20 cellular contexts compared by ENCODE assay signal in genomic region chrX:43266487-43266886, GRCh38.
DNase-seq lines count a peak whose midpoint lies in the region; ATAC-seq, FAIRE-seq and TF ChIP-seq lines count a peak whose summit lies in the region.
"Had no signal": no experiment of that assay in that cellular context is flagged by ENCODE, and none has a peak within 500 bp of the region (broad histone marks: within the 10 kb centered on the region; RNA-seq: fewer than 3 reads in every experiment).

No MANE protein-coding gene starts in this region.

- H3K9me3 ChIP-seq in kidney (ENCODE audit: control insufficient read depth in 1 of 2, low read length in 2 of 2): no peaks in the 10 kb centered on the region
- H3K9me3 ChIP-seq: HAP-1 had no signal

- no peak overlapping the region for H3K27ac ChIP-seq in kidney (ENCODE audit: low read depth in 2 of 2, low read length in 2 of 2)

- no peak overlapping the region for H3K4me3 Mint-ChIP-seq in stimulated activated naive CD8-positive, alpha-beta T cell treated with anti-CD3 and anti-CD28 coated beads, Interleukin-15, amount 100 ng/mL, for 72 hours
- no peak overlapping the region for H3K4me3 Mint-ChIP-seq in activated T-helper 17 cell treated with anti-CD3 and anti-CD28 coated beads, Interleukin-2, amount 50 U/mL, for 72 hours
- H3K4me3 Mint-ChIP-seq in stimulated activated memory B cell treated with anti-CD40 and anti-IgM and Interleukin-4, amounts not matched to agents 10 μg/mL and 1 μg/mL and 100 μg/mL, for 72 hours: no peak overlapping the region
- H3K4me3 Mint-ChIP-seq: CD4-positive, alpha-beta memory T cell; HFFc6 had no signal

- H3K27me3 Mint-ChIP-seq in stimulated activated naive CD8-positive, alpha-beta T cell treated with anti-CD3 and anti-CD28 coated beads, Interleukin-15, amount 100 ng/mL, for 72 hours: no peaks in the 10 kb centered on the region
- H3K27me3 Mint-ChIP-seq in activated T-helper 17 cell treated with anti-CD3 and anti-CD28 coated beads, Interleukin-2, amount 50 U/mL, for 72 hours: no peaks in the 10 kb centered on the region
- no peaks in the 10 kb centered on the region for H3K27me3 Mint-ChIP-seq in stimulated activated memory B cell treated with anti-CD40 and anti-IgM and Interleukin-4, amounts not matched to agents 10 μg/mL and 1 μg/mL and 100 μg/mL, for 72 hours
- H3K27me3 Mint-ChIP-seq: CD4-positive, alpha-beta memory T cell had no signal

- FAIRE-seq in kidney (lab: Jason Lieb, UNC): no peak
- FAIRE-seq: GM18507, H54 had no signal

- no peaks in the 10 kb centered on the region for H3K36me3 ChIP-seq in kidney (ENCODE audit: control insufficient read depth in 1 of 2, insufficient read depth in 2 of 2, low read length in 2 of 2)
- H3K36me3 ChIP-seq: HAP-1 had no signal

- H3K9ac ChIP-seq in kidney (ENCODE audit: low read length in 2 of 2): no peak overlapping the region

- H3K36me3 Mint-ChIP-seq in activated T-helper 17 cell treated with anti-CD3 and anti-CD28 coated beads, Interleukin-2, amount 50 U/mL, for 72 hours (ENCODE audit: low read depth): no peaks in the 10 kb centered on the region
- H3K36me3 Mint-ChIP-seq in stimulated activated memory B cell treated with anti-CD40 and anti-IgM and Interleukin-4, amounts not matched to agents 10 μg/mL and 1 μg/mL and 100 μg/mL, for 72 hours: no peaks in the 10 kb centered on the region

- intact Hi-C loops in kidney (cut with DNase I): no loop called here

- no peak overlapping the region for H3K27ac Mint-ChIP-seq in stimulated activated naive CD8-positive, alpha-beta T cell treated with anti-CD3 and anti-CD28 coated beads, Interleukin-15, amount 100 ng/mL, for 72 hours
- no peak overlapping the region for H3K27ac Mint-ChIP-seq in activated T-helper 17 cell treated with anti-CD3 and anti-CD28 coated beads, Interleukin-2, amount 50 U/mL, for 72 hours
- H3K27ac Mint-ChIP-seq in stimulated activated memory B cell treated with anti-CD40 and anti-IgM and Interleukin-4, amounts not matched to agents 10 μg/mL and 1 μg/mL and 100 μg/mL, for 72 hours: no peak overlapping the region
- H3K27ac Mint-ChIP-seq: CD4-positive, alpha-beta memory T cell; HFFc6 had no signal

- peak; percentile 58 for ATAC-seq in stimulated activated naive CD8-positive, alpha-beta T cell treated with anti-CD3 and anti-CD28 coated beads, Interleukin-15, amount 100 ng/mL, for 72 hours
- ATAC-seq in stimulated activated naive CD8-positive, alpha-beta T cell treated with anti-CD3 and anti-CD28 coated beads, Interleukin-15, Interleukin-2, amounts not matched to agents 100 U/mL and 50 U/mL, for 24 hours: no peak
- ATAC-seq in activated T-helper 17 cell treated with anti-CD3 and anti-CD28 coated beads, Interleukin-2, amount 50 U/mL, for 72 hours (replicated peaks): peak; percentile 21
- peak; percentile 55 for ATAC-seq in stimulated activated memory B cell treated with anti-CD40 and anti-IgM and Interleukin-4, amounts not matched to agents 10 μg/mL and 1 μg/mL and 100 μg/mL, for 72 hours
- ATAC-seq in GM18502 (IDR thresholded peaks at IDR 0.05; ENCODE audit: poor library complexity, unreplicated experiment): no peak

- H3K9me3 Mint-ChIP-seq in stimulated activated naive CD8-positive, alpha-beta T cell treated with anti-CD3 and anti-CD28 coated beads, Interleukin-15, amount 100 ng/mL, for 72 hours: peaks cover 0 to 7% of the 10 kb centered on the region in 2 donors
- H3K9me3 Mint-ChIP-seq in activated T-helper 17 cell treated with anti-CD3 and anti-CD28 coated beads, Interleukin-2, amount 50 U/mL, for 72 hours: no peaks in the 10 kb centered on the region
- H3K9me3 Mint-ChIP-seq in stimulated activated memory B cell treated with anti-CD40 and anti-IgM and Interleukin-4, amounts not matched to agents 10 μg/mL and 1 μg/mL and 100 μg/mL, for 72 hours: peaks cover 5% of the 10 kb centered on the region

- no peak overlapping the region for H3K4me3 ChIP-seq in kidney (ENCODE audit: low read length in 2 of 2)
- H3K4me3 ChIP-seq: HAP-1 had no signal

- no peaks in the 10 kb centered on the region for H3K4me1 Mint-ChIP-seq in stimulated activated naive CD8-positive, alpha-beta T cell treated with anti-CD3 and anti-CD28 coated beads, Interleukin-15, amount 100 ng/mL, for 72 hours
- H3K4me1 Mint-ChIP-seq in activated T-helper 17 cell treated with anti-CD3 and anti-CD28 coated beads, Interleukin-2, amount 50 U/mL, for 72 hours: no peaks in the 10 kb centered on the region
- H3K4me1 Mint-ChIP-seq in stimulated activated memory B cell treated with anti-CD40 and anti-IgM and Interleukin-4, amounts not matched to agents 10 μg/mL and 1 μg/mL and 100 μg/mL, for 72 hours: peaks cover 5% of the 10 kb centered on the region
- H3K4me1 Mint-ChIP-seq: CD4-positive, alpha-beta memory T cell had no signal

- DNase-seq in stimulated activated naive CD8-positive, alpha-beta T cell treated with anti-CD3 and anti-CD28 coated beads, Interleukin-15, amount 100 ng/mL, for 72 hours: no peak
- DNase-seq in stimulated activated naive CD8-positive, alpha-beta T cell treated with anti-CD3 and anti-CD28 coated beads, Interleukin-15, Interleukin-2, amounts not matched to agents 100 U/mL and 50 U/mL, for 24 hours: no peak
- DNase-seq in kidney (no peak), NCI-H526 treated with DMSO at 0.1 percent for 48 hours (lab: John Stamatoyannopoulos, UW) (no peak)
- DNase-seq: 8988T; C1 segment of cervical spinal cord; Calu3; CD4-positive, alpha-beta memory T cell; COR-L47; DMS53; DMS79 treated with DMSO at 0.1 percent for 48 hours; GF-D8; GOT3; HFFc6 had no signal

- TF ChIP-seq CTCF in kidney (IDR thresholded peaks at IDR 0.05; ENCODE audit: borderline replicate concordance, extremely low read depth, insufficient read depth): no peak

- H3K4me1 ChIP-seq in kidney (ENCODE audit: control insufficient read depth in 1 of 2, insufficient read depth in 1 of 2, low read depth in 1 of 2, low read length in 2 of 2): no peaks in the 10 kb centered on the region
- H3K4me1 ChIP-seq: HAP-1 had no signal

Comparison
In these comparisons a context has a peak if more than half of its experiments do, and no peak if none do; other contexts are left out.
1. ATAC-seq: peak in stimulated activated naive CD8-positive, alpha-beta T cell treated with anti-CD3 and anti-CD28 coated beads, Interleukin-15, amount 100 ng/mL, for 72 hours (single experiment), activated T-helper 17 cell treated with anti-CD3 and anti-CD28 coated beads, Interleukin-2, amount 50 U/mL, for 72 hours (single experiment) and stimulated activated memory B cell treated with anti-CD40 and anti-IgM and Interleukin-4, amounts not matched to agents 10 μg/mL and 1 μg/mL and 100 μg/mL, for 72 hours (single experiment); none in stimulated activated naive CD8-positive, alpha-beta T cell treated with anti-CD3 and anti-CD28 coated beads, Interleukin-15, Interleukin-2, amounts not matched to agents 100 U/mL and 50 U/mL, for 24 hours (single experiment) and GM18502 (single experiment).